7 cellular contexts compared by ENCODE assay signal in the genomic region with DNA sequence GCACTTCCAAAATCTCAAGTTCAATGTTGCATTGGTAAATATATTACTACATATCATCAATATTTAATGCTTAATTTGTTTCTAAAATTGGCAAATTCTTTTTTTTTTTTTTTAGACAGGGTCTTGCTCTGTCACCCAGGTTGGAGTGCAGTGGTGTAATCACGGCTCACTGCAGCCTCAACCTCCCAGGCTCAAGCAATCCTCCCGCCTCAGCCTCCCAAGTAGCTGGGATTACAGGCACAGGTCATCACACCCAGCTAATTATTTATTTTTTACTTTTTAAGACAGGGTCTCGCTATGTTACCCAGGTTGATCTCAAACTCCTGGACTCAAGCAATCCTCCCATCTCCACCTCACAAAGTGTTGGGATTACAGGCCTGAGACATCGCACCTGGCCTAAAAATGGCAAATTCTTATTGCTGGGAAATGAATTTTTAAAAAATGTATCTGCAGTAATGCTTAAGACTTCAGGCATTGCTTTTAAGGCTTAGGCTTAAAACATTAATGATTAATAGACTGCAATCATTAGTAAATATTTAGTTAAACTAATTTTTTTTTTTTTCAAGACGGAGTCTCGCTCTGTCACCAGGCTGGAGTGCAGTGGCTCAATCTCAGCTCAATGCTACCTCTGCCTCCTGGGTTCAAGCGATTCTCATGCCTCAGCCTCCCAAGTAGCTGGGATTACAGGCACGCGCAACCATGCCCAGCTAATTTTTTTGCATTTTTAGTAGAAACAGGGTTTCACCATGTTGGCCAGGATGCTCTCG.
DNase-seq lines count a peak whose midpoint lies in the region; ATAC-seq, FAIRE-seq and TF ChIP-seq lines count a peak whose summit lies in the region.
"Not testable (repeated sequence)": the region's sequence is repeated elsewhere in the genome, so short reads cannot be mapped to it uniquely, and the experiment has no call there.

No MANE protein-coding gene starts in this region.

- ATAC-seq in body of pancreas, result peak; percentile 48
- peak; percentile 68 for ATAC-seq in left lobe of liver
- ATAC-seq in HepG2, result peak; percentile 33; the same call in 1 of the 3 replicates
- ATAC-seq in right lobe of liver, result peak; percentile 57 to 82 (median 78)

- WGBS in body of pancreas, 2 donors, result 61 to 71% methylated on average over 10 of the region's 10 CpGs
- WGBS in HepG2 (ENCODE audit: low lambda C conversion rate), result 72% methylated on average over 10 of the region's 10 CpGs
- WGBS in right lobe of liver (ENCODE audit: insufficient coverage, low coverage, low lambda C conversion rate, missing lambda C conversion rate), result 60% methylated on average over 8 of the region's 10 CpGs
- WGBS in stomach, 5 donors, result 45 to 74% (median 56%) methylated on average over 10 of the region's 10 CpGs

- H3K4me2 ChIP-seq in HepG2 (ENCODE audit: low read depth, low read length), result 0 out of 2 replicates have a peak overlapping the region, but pooled peaks have one; percentile 18

- TF ChIP-seq CTCF in 22Rv1 (IDR thresholded peaks at IDR 0.05); body of pancreas (IDR thresholded peaks at IDR 0.05); HepG2 (CRISPR knock-in tag; IDR thresholded peaks at IDR 0.05); right lobe of liver (IDR thresholded peaks at IDR 0.05); stomach (IDR thresholded peaks at IDR 0.05): not testable (repeated sequence)

- not testable (repeated sequence) for H3K9me3 ChIP-seq in body of pancreas; HepG2 (ENCODE audit: low read length); right lobe of liver; stomach

- DNase-seq in body of pancreas (peak in 1 of 4 donors; percentile 10), HepG2 (ENCODE audit: low spot score) (peak; percentile 9), renal cortical epithelial cell (ENCODE audit: low read depth) (peak; percentile 23)
- not testable (repeated sequence) for DNase-seq in left lobe of liver (ENCODE audit: low spot score); right lobe of liver; stomach

- H3K27ac ChIP-seq in 22Rv1 (peak overlapping the region; percentile 68), right lobe of liver (peak overlapping the region in 1 of 3 donors; percentile 12), stomach (peak overlapping the region in 4 of 5 donors; percentile 30 to 58 (median 36))
- not testable (repeated sequence) for H3K27ac ChIP-seq in body of pancreas; HepG2 (ENCODE audit: extremely low read length, insufficient read depth, low read length)

- not testable (repeated sequence) for H3K9ac ChIP-seq in HepG2 (ENCODE audit: insufficient read depth, low read depth, low read length)

- FAIRE-seq in HepG2 (lab: Jason Lieb, UNC), result not testable (repeated sequence)

- TF ChIP-seq POLR2A in body of pancreas (IDR thresholded peaks at IDR 0.05); HepG2 (IDR thresholded peaks at IDR 0.05; ENCODE audit: insufficient read depth in 1 of 2, low read depth in 2 of 2, low read length in 2 of 2); right lobe of liver (IDR thresholded peaks at IDR 0.05); stomach (IDR thresholded peaks at IDR 0.05): not testable (repeated sequence)

- H3K4me3 ChIP-seq in body of pancreas; HepG2 (replicated peaks in 1 of 3; ENCODE audit: insufficient read depth in 1 of 3, low read depth in 2 of 3, low read length in 3 of 3); stomach: not testable (repeated sequence)
- H3K4me3 ChIP-seq in right lobe of liver, result peak overlapping the region in 1 of 3 donors; percentile 3

- H4K20me1 ChIP-seq in HepG2 (ENCODE audit: insufficient read depth, low read length), result not testable (repeated sequence)

- TF ChIP-seq EP300 in HepG2 (IDR thresholded peaks at IDR 0.05; ENCODE audit: low read depth in 2 of 2, low read length in 2 of 2); HepG2 (CRISPR knock-in tag; IDR thresholded peaks at IDR 0.05; ENCODE audit: borderline replicate concordance); stomach (IDR thresholded peaks at IDR 0.05): not testable (repeated sequence)

- H3K4me1 ChIP-seq in body of pancreas, result peaks cover 25% of the 10 kb centered on the region
- peaks cover 53% of the 10 kb centered on the region for H3K4me1 ChIP-seq in HepG2 (ENCODE audit: insufficient read depth, low read length)
- peaks cover 0 to 25% (median 8%) of the 10 kb centered on the region in 4 donors for H3K4me1 ChIP-seq in right lobe of liver
- H3K4me1 ChIP-seq in stomach, result peaks cover 0 to 39% (median 18%) of the 10 kb centered on the region in 4 donors

- not testable (repeated sequence) for H3K27me3 ChIP-seq in body of pancreas; HepG2 (ENCODE audit: control insufficient read depth in 1 of 2, insufficient read depth in 2 of 2, low read length in 2 of 2); right lobe of liver; stomach

- CTCF ChIA-PET in HepG2 (lab: Yijun Ruan, JAX; ENCODE audit: low intra/inter-chr PET ratio, low total read pairs), result not testable (repeated sequence)

- in situ Hi-C loops in HepG2 (cut with HindIII; ENCODE audit: extremely low pct_ligation_motif_present, low pct_unique_long_range_greater_than_20kb), result not testable (repeated sequence)

- POLR2A ChIA-PET in HepG2 (lab: Yijun Ruan, JAX), result interaction anchor here (0.9 to 2.4 kb wide), 6 partner anchors 7 to 204 kb away, joined by 3 to 12 read pairs (median 6); a partner anchor contains a TSS

- H2AFZ ChIP-seq in HepG2 (ENCODE audit: low read length), result not testable (repeated sequence)

- H3K36me3 ChIP-seq in body of pancreas (replicated peaks in 1 of 2; ENCODE audit: insufficient read depth in 1 of 2, low read depth in 2 of 2); HepG2 (replicated peaks in 1 of 2; ENCODE audit: control insufficient read depth in 1 of 2, insufficient read depth in 2 of 2, low read length in 2 of 2); right lobe of liver; stomach: not testable (repeated sequence)

- intact Hi-C loops in body of pancreas (cut with DNase I); right lobe of liver (cut with DNase I); stomach (cut with DNase I; ENCODE audit: low total_unique reads): not testable (repeated sequence)
- intact Hi-C loops in HepG2 (cut with micrococcal nuclease; ENCODE audit: unreplicated experiment), result loop anchor here (2.0 kb wide), 1 partner anchor 15 kb away; no protein-coding TSS in a partner anchor

- BruUV-seq in HepG2 (replicated peaks; lab: Mats Ljungman, UMichigan), result not testable (repeated sequence)

- H3K79me2 ChIP-seq in HepG2 (ENCODE audit: insufficient read depth, low read length), result not testable (repeated sequence)

- TF ChIP-seq RAD21 in HepG2 (CRISPR knock-in tag; IDR thresholded peaks at IDR 0.05), result not testable (repeated sequence)

TF ChIP-seq in HepG2, 621 proteins besides CTCF, POLR2A, EP300 and RAD21 (continues in another document):
- TF ChIP-seq, protein P1, sequence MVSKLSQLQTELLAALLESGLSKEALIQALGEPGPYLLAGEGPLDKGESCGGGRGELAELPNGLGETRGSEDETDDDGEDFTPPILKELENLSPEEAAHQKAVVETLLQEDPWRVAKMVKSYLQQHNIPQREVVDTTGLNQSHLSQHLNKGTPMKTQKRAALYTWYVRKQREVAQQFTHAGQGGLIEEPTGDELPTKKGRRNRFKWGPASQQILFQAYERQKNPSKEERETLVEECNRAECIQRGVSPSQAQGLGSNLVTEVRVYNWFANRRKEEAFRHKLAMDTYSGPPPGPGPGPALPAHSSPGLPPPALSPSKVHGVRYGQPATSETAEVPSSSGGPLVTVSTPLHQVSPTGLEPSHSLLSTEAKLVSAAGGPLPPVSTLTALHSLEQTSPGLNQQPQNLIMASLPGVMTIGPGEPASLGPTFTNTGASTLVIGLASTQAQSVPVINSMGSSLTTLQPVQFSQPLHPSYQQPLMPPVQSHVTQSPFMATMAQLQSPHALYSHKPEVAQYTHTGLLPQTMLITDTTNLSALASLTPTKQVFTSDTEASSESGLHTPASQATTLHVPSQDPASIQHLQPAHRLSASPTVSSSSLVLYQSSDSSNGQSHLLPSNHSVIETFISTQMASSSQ (IDR thresholded peaks at IDR 0.05; ENCODE audit: low read depth), result peak; percentile 41; the same call in 1 of the 2 replicates
- TF ChIP-seq, protein P1 (CRISPR knock-in tag; IDR thresholded peaks at IDR 0.05; ENCODE audit: borderline replicate concordance), result peak; percentile 27; the same call in 1 of the 2 replicates
